In the genomic region with DNA sequence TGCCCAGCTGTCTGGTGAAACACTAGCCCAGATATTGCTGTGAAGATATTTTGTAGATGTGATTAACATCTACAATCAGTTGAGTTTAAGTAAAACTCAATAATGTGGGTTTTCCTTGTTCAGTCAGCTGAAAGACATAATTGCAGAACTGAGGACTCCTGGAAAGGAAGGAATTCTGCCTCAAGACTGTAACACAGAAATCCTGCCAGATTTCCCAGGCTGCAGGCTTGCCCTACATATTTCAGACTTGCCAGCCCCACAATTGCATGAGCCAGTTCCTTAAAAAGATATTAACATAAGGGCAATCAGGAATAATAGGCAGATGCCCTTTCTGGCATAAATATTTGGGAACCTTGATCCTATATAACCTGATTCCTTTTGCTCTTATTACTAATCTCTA, we compare ENCODE assay signal across 16 cellular contexts. TPM values are rescaled to one million over a fixed set of nuclear protein-coding genes. Genes with fewer than 3 reads are reported as not detected.
A peak's percentile ranks its signal among the peaks of the same experiment; 100 is the strongest.
DNase-seq lines count a peak whose midpoint lies in the region; FAIRE-seq and TF ChIP-seq lines count a peak whose summit lies in the region.
"Had no signal": no experiment of that assay in that cellular context is flagged by ENCODE, and none has a peak within 500 bp of the region (broad histone marks: within the 10 kb centered on the region; RNA-seq: fewer than 3 reads in every experiment).

No MANE protein-coding gene starts in this region.

- H2AFZ ChIP-seq in SK-N-SH (ENCODE audit: low read depth) = no peak overlapping the region
- H2AFZ ChIP-seq: GM23338 had no signal

- H3K27me3 ChIP-seq in SK-N-SH (ENCODE audit: insufficient read depth) = no peaks in the 10 kb centered on the region

- no peak for TF ChIP-seq RAD21 in SK-N-SH (IDR thresholded peaks at IDR 0.05; ENCODE audit: low read length)

- H3K9ac ChIP-seq in SK-N-MC (ENCODE audit: insufficient read length) (no peak overlapping the region), SK-N-SH (no peak overlapping the region)
- H3K9ac ChIP-seq: BLaER1 had no signal

- CTCF ChIA-PET in SK-N-SH (lab: Yijun Ruan, JAX) = interaction anchor here (1.2 kb wide), 1 partner anchor 188 kb away, joined by 3 read pairs; no protein-coding TSS in a partner anchor

- TF ChIP-seq CTCF in D721Med (IDR thresholded peaks at IDR 0.05; ENCODE audit: insufficient read depth, missing control alignments) (no peak), SK-N-SH (IDR thresholded peaks at IDR 0.05) (no peak)

- POLR2A ChIA-PET in SK-N-SH (lab: Yijun Ruan, JAX) = no interaction called here

- H3K4me2 ChIP-seq in SK-N-SH = no peak overlapping the region
- H3K4me2 ChIP-seq: BLaER1, GM23338 had no signal

- H3F3A ChIP-seq in SK-N-SH (replicated peaks; ENCODE audit: insufficient read depth) = no peaks in the 10 kb centered on the region

- H3K36me3 ChIP-seq in SK-N-MC (ENCODE audit: insufficient read depth, low read length) (no peaks in the 10 kb centered on the region), SK-N-SH (replicated peaks in 1 of 2; ENCODE audit: control insufficient read depth in 1 of 2, insufficient read depth in 2 of 2, low read length in 1 of 2) (no peaks in the 10 kb centered on the region)
- H3K36me3 ChIP-seq: BLaER1 had no signal

- no peak for DNase-seq in D721Med (ENCODE audit: insufficient read length, low spot score)
- no peak for DNase-seq in SK-N-MC (ENCODE audit: low read depth, low spot score)
- peak; percentile 5 for DNase-seq in fibroblast of gingiva (ENCODE audit: low read depth)
- no peak for DNase-seq in SK-N-SH
- no peak for DNase-seq in NCI-H446 treated with DMSO at 0.1 percent for 48 hours (lab: John Stamatoyannopoulos, UW)
- DNase-seq in NCI-H1105 treated with DMSO at 0.1 percent for 48 hours (lab: John Stamatoyannopoulos, UW) = no peak
- DNase-seq: CD4-positive, CD25-positive, alpha-beta regulatory T cell; CD8-positive, alpha-beta memory T cell; DMS53; DMS79 treated with DMSO at 0.1 percent for 48 hours; GF-D8; H9 had no signal

- H3K4me3 ChIP-seq in SK-N-MC = no peak overlapping the region
- no peak overlapping the region for H3K4me3 ChIP-seq in SK-N-SH (ENCODE audit: low read depth in 2 of 2, low read length in 1 of 2)
- H3K4me3 ChIP-seq: BLaER1, GM23338 had no signal

- H3K9me2 ChIP-seq in SK-N-SH = no peaks in the 10 kb centered on the region

- H3K27ac ChIP-seq in SK-N-MC = 0 out of 2 replicates have a peak overlapping the region, but pooled peaks have one; percentile 0
- H3K27ac ChIP-seq in SK-N-SH (ENCODE audit: low read depth in 2 of 2, low read length in 1 of 2) = no peak overlapping the region
- H3K27ac ChIP-seq: BLaER1, C4-2B had no signal

- no peak for TF ChIP-seq EP300 in SK-N-SH (IDR thresholded peaks at IDR 0.05; ENCODE audit: borderline replicate concordance in 1 of 2, low read depth in 1 of 2, low read length in 1 of 2)

- FAIRE-seq in D721Med (lab: Jason Lieb, UNC) = peak; percentile 16
- FAIRE-seq: GM19239 had no signal

- no peaks in the 10 kb centered on the region for H3K79me2 ChIP-seq in SK-N-SH (ENCODE audit: insufficient read depth)

- H3K4me1 ChIP-seq in SK-N-SH (ENCODE audit: control insufficient read depth in 1 of 2, insufficient read depth in 2 of 2, low read depth in 1 of 2, low read length in 1 of 2) = no peaks in the 10 kb centered on the region
- H3K4me1 ChIP-seq: BLaER1 had no signal

- H3K9me3 ChIP-seq in SK-N-MC (ENCODE audit: low read depth, low read length) (no peaks in the 10 kb centered on the region), SK-N-SH (no peaks in the 10 kb centered on the region)
- H3K9me3 ChIP-seq: BLaER1 had no signal

- H4K20me1 ChIP-seq in SK-N-SH (ENCODE audit: insufficient read depth) = no peaks in the 10 kb centered on the region
- H4K20me1 ChIP-seq: BLaER1 had no signal

TF ChIP-seq in SK-N-SH, 30 proteins besides CTCF, POLR2A, EP300 and RAD21:
- no peak for TF ChIP-seq SIN3A (IDR thresholded peaks at IDR 0.05; ENCODE audit: borderline replicate concordance, low read depth, low read length)
- TF ChIP-seq RFX5 (IDR thresholded peaks at IDR 0.05; ENCODE audit: low read length) = no peak
- TF ChIP-seq FOSL2 (IDR thresholded peaks at IDR 0.05; ENCODE audit: borderline replicate concordance, low read depth) = no peak
- TF ChIP-seq JUND (IDR thresholded peaks at IDR 0.05) = no peak
- no peak for TF ChIP-seq TAF1 (IDR thresholded peaks at IDR 0.05; ENCODE audit: borderline replicate concordance, low read depth, low read length)
- no peak for TF ChIP-seq MEF2A (IDR thresholded peaks at IDR 0.05; ENCODE audit: borderline replicate concordance, low read depth)
- TF ChIP-seq, protein P1, sequence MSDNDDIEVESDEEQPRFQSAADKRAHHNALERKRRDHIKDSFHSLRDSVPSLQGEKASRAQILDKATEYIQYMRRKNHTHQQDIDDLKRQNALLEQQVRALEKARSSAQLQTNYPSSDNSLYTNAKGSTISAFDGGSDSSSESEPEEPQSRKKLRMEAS (IDR thresholded peaks at IDR 0.05; ENCODE audit: low read depth) = no peak
- no peak for TF ChIP-seq EZH2phosphoT487 (IDR thresholded peaks at IDR 0.05; ENCODE audit: borderline replicate concordance, low read depth)
- TF ChIP-seq POLR2AphosphoS5 (IDR thresholded peaks at IDR 0.05; ENCODE audit: low read depth, low read length) = no peak
- no peak for TF ChIP-seq SMC3 (IDR thresholded peaks at IDR 0.05; ENCODE audit: low read depth, low read length)
- TF ChIP-seq, protein P2, sequence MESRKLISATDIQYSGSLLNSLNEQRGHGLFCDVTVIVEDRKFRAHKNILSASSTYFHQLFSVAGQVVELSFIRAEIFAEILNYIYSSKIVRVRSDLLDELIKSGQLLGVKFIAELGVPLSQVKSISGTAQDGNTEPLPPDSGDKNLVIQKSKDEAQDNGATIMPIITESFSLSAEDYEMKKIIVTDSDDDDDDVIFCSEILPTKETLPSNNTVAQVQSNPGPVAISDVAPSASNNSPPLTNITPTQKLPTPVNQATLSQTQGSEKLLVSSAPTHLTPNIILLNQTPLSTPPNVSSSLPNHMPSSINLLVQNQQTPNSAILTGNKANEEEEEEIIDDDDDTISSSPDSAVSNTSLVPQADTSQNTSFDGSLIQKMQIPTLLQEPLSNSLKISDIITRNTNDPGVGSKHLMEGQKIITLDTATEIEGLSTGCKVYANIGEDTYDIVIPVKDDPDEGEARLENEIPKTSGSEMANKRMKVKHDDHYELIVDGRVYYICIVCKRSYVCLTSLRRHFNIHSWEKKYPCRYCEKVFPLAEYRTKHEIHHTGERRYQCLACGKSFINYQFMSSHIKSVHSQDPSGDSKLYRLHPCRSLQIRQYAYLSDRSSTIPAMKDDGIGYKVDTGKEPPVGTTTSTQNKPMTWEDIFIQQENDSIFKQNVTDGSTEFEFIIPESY (IDR thresholded peaks at IDR 0.05; ENCODE audit: borderline replicate concordance, low read depth) = no peak
- no peak for TF ChIP-seq RXRA (IDR thresholded peaks at IDR 0.05; ENCODE audit: borderline replicate concordance, low read depth)
- TF ChIP-seq, protein P3, sequence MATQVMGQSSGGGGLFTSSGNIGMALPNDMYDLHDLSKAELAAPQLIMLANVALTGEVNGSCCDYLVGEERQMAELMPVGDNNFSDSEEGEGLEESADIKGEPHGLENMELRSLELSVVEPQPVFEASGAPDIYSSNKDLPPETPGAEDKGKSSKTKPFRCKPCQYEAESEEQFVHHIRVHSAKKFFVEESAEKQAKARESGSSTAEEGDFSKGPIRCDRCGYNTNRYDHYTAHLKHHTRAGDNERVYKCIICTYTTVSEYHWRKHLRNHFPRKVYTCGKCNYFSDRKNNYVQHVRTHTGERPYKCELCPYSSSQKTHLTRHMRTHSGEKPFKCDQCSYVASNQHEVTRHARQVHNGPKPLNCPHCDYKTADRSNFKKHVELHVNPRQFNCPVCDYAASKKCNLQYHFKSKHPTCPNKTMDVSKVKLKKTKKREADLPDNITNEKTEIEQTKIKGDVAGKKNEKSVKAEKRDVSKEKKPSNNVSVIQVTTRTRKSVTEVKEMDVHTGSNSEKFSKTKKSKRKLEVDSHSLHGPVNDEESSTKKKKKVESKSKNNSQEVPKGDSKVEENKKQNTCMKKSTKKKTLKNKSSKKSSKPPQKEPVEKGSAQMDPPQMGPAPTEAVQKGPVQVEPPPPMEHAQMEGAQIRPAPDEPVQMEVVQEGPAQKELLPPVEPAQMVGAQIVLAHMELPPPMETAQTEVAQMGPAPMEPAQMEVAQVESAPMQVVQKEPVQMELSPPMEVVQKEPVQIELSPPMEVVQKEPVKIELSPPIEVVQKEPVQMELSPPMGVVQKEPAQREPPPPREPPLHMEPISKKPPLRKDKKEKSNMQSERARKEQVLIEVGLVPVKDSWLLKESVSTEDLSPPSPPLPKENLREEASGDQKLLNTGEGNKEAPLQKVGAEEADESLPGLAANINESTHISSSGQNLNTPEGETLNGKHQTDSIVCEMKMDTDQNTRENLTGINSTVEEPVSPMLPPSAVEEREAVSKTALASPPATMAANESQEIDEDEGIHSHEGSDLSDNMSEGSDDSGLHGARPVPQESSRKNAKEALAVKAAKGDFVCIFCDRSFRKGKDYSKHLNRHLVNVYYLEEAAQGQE (IDR thresholded peaks at IDR 0.05; ENCODE audit: low read depth, low read length) = no peak
- no peak for TF ChIP-seq NFIC (IDR thresholded peaks at IDR 0.05; ENCODE audit: borderline replicate concordance)
- no peak for TF ChIP-seq TEAD4 (IDR thresholded peaks at IDR 0.05; ENCODE audit: borderline replicate concordance, insufficient read depth)

RNA-seq across cellular contexts. Expression of a gene that starts 14.2 kb away (rescaled TPM):
- polyA plus RNA-seq in SK-N-SH (2012; rRNA removed) = 23.9 and 25.4 TPM in 2 replicates
- polyA plus RNA-seq in SK-N-SH (2012; cell fraction: cytosol; rRNA removed) = 28.2 and 28.7 TPM in 2 replicates
- 23.2 and 28.5 TPM in 2 replicates for polyA plus RNA-seq in SK-N-SH (2012; cell fraction: nucleus; rRNA removed)

RNA-seq across cellular contexts. Expression of a gene that starts 56.9 kb away (rescaled TPM):
- polyA plus RNA-seq in SK-N-SH (2012; rRNA removed) = 20.1 and 21.8 TPM in 2 replicates
- polyA plus RNA-seq in SK-N-SH (2012; cell fraction: cytosol; rRNA removed) = 33.5 and 36.2 TPM in 2 replicates
- polyA plus RNA-seq in SK-N-SH (2012; cell fraction: nucleus; rRNA removed) = 3.2 and 11.8 TPM in 2 replicates
